Comparison of ENCODE assay signal across 1 cellular context in the genomic region with DNA sequence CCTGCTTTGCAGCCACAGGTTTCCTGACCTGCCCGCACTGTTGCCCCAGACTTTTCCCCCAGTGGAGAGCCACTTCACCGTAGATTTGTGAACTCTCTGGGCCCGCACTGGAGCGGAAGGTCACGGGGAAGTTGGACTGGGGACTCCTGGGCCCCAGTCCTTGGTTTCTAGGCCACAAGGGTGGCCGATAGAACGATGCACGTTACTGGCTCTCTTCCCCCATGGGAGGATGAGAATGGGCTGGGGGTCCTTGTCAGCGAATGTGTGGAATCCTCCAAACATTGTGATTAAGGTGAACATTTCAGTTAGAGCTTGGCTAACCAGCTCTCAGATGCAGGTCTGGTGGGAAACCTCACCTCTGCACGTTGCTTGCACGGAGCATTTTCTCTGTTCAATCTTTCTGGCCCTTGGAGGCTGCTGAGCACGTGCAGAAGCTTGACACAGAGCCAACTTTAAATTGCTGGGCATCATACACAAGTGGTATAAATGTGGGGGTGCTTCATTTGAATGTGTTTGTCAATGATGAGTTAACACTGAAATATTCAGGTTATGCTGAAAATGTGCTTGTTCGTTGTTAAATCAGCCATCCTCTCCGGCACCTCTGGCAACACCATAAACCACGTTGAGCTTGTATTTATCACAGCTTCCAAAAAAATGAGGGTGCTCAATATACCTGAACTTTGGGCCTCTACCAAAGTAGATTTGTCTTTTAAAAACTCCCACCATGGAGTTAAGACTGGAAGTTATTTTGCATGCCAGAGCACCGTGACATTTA.
A peak's percentile ranks its signal among the peaks of the same experiment; 100 is the strongest.
TF ChIP-seq lines count a peak whose summit lies in the region.

No MANE protein-coding gene starts in this region.

TF ChIP-seq in HepG2, 621 proteins besides CTCF, POLR2A, EP300 and RAD21 (continued from another document and continues in another):
- TF ChIP-seq RERE (CRISPR knock-in tag; IDR thresholded peaks at IDR 0.05; ENCODE audit: low read depth) (no peak), GRHL1 (CRISPR knock-in tag; conservative IDR thresholded peaks at IDR 0.05) (no peak), RBFOX2 (IDR thresholded peaks at IDR 0.05; ENCODE audit: low read depth, low read length) (no peak), ATF7-NPFF (CRISPR knock-in tag; IDR thresholded peaks at IDR 0.05; ENCODE audit: low read depth) (no peak), IKZF4 (CRISPR knock-in tag; IDR thresholded peaks at IDR 0.05; ENCODE audit: borderline replicate concordance, low read depth, not compliant biosample characterization) (no peak), ZNF230 (CRISPR knock-in tag; IDR thresholded peaks at IDR 0.05) (no peak), ZNF75D (CRISPR knock-in tag; IDR thresholded peaks at IDR 0.05; ENCODE audit: borderline replicate concordance) (peak; percentile 62; the same call in 1 of the 2 replicates), CBX5 (CRISPR knock-in tag; IDR thresholded peaks at IDR 0.05; ENCODE audit: borderline replicate concordance) (no peak; the same call in 1 of the 2 replicates), ZNF496 (CRISPR knock-in tag; IDR thresholded peaks at IDR 0.05; ENCODE audit: insufficient replicate concordance) (no peak), REPIN1 (CRISPR knock-in tag; IDR thresholded peaks at IDR 0.05; ENCODE audit: borderline replicate concordance, low read depth) (no peak), HOXA5 (CRISPR knock-in tag; IDR thresholded peaks at IDR 0.05) (no peak), ERF (CRISPR knock-in tag; IDR thresholded peaks at IDR 0.05) (no peak), ZNF512B (CRISPR knock-in tag; IDR thresholded peaks at IDR 0.05; ENCODE audit: borderline replicate concordance) (no peak), SIX4 (CRISPR knock-in tag; IDR thresholded peaks at IDR 0.05) (no peak), ZNF317 (CRISPR knock-in tag; IDR thresholded peaks at IDR 0.05) (0 out of 2 replicates have a peak, but pooled peaks have one; percentile 33), PAX8 (CRISPR knock-in tag; IDR thresholded peaks at IDR 0.05; ENCODE audit: borderline replicate concordance) (no peak), GATA4 (IDR thresholded peaks at IDR 0.05; ENCODE audit: borderline replicate concordance, low read depth) (no peak), ZNF615 (CRISPR knock-in tag; IDR thresholded peaks at IDR 0.05; ENCODE audit: borderline replicate concordance) (no peak), HMGA1 (CRISPR knock-in tag; conservative IDR thresholded peaks at IDR 0.05) (no peak), ATF1 (CRISPR knock-in tag; IDR thresholded peaks at IDR 0.05) (no peak), PLRG1 (conservative IDR thresholded peaks at IDR 0.05) (no peak), ZNF788 (CRISPR knock-in tag; IDR thresholded peaks at IDR 0.05; ENCODE audit: borderline replicate concordance) (no peak)
- TF ChIP-seq, protein P1, sequence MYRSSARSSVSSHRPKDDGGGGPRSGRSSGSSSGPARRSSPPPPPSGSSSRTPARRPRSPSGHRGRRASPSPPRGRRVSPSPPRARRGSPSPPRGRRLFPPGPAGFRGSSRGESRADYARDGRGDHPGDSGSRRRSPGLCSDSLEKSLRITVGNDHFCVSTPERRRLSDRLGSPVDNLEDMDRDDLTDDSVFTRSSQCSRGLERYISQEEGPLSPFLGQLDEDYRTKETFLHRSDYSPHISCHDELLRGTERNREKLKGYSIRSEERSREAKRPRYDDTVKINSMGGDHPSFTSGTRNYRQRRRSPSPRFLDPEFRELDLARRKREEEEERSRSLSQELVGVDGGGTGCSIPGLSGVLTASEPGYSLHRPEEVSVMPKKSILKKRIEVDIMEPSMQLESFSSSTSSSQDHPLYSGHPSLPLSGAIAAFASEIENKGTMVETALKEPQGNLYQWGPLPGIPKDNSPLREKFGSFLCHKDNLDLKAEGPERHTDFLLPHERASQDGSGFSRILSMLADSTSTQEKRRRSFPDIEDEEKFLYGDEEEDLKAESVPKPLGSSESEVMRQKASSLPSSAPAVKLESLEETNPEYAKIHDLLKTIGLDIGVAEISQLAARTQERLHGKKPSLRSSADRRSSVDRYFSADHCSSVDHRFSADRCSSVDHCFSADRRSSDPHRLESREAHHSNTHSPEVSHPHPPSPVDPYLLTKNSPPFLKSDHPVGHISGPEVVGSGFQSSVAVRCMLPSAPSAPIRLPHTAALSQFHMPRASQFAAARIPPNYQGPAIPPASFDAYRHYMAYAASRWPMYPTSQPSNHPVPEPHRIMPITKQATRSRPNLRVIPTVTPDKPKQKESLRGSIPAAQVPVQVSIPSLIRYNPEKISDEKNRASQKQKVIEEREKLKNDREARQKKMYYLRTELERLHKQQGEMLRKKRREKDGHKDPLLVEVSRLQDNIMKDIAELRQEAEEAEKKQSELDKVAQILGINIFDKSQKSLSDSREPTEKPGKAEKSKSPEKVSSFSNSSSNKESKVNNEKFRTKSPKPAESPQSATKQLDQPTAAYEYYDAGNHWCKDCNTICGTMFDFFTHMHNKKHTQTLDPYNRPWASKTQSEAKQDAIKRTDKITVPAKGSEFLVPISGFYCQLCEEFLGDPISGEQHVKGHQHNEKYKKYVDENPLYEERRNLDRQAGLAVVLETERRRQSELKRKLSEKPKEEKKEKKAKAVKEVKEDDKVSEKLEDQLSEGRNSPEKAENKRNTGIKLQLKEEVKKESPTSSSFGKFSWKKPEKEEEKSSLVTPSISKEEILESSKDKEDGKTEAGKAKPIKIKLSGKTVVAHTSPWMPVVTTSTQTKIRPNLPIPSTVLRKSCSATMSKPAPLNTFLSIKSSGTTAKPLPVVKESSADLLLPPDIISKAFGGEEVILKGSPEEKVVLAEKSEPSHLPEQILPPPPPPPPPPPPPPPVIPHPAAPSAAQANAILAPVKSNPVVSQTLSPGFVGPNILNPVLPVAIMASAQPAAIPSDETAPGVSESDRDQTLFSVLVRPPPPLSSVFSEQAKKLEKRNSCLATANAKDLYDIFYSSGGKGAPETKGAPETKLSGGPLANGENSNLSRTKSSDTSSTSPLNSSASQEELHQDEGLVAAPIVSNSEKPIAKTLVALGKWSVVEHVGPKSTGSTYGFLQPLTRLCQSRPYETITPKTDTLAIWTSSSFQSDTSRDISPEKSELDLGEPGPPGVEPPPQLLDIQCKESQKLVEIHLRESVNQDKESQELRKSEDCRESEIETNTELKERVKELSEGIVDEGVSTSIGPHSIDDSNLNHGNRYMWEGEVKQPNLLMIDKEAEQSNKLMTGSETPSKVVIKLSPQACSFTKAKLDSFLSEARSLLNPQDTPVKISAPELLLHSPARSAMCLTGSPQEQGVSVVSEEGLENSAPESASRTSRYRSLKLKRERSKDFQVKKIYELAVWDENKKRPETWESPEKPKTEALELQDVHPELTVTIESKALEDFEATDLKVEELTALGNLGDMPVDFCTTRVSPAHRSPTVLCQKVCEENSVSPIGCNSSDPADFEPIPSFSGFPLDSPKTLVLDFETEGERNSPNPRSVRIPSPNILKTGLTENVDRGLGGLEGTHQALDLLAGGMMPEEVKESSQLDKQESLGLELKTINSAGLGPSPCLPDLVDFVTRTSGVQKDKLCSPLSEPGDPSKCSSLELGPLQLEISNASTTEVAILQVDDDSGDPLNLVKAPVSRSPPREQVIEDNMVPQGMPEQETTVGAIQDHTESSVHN (CRISPR knock-in tag; IDR thresholded peaks at IDR 0.05) = no peak
- TF ChIP-seq, protein P2, sequence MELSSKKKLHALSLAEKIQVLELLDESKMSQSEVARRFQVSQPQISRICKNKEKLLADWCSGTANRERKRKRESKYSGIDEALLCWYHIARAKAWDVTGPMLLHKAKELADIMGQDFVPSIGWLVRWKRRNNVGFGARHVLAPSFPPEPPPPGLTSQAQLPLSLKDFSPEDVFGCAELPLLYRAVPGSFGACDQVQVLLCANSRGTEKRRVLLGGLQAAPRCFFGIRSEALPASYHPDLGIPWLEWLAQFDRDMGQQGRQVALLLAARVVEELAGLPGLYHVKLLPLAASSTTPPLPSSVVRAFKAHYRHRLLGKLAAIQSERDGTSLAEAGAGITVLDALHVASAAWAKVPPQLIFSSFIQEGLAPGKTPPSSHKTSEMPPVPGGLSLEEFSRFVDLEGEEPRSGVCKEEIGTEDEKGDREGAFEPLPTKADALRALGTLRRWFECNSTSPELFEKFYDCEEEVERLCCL (CRISPR knock-in tag; IDR thresholded peaks at IDR 0.05; ENCODE audit: borderline replicate concordance) = no peak
